In genomic region chr14:32010561-32011188, GRCh38 we compare ENCODE assay signal across 2 cellular contexts.
TF ChIP-seq lines count a peak whose summit lies in the region.

No MANE protein-coding gene starts in this region.

TF ChIP-seq in IMR-90, 13 proteins besides CTCF, POLR2A, EP300 and RAD21:
- TF ChIP-seq ELK1 (IDR thresholded peaks at IDR 0.05; ENCODE audit: borderline replicate concordance, low read depth, low read length) (no peak), FOS (IDR thresholded peaks at IDR 0.05; ENCODE audit: low read depth, low read length) (peak; percentile 39; the same call in 1 of the 2 replicates), CEBPB (IDR thresholded peaks at IDR 0.05; ENCODE audit: low read depth, low read length) (no peak)

TF ChIP-seq in K562, 482 proteins besides CTCF, POLR2A, EP300 and RAD21 (continues in another document):
- no peak for TF ChIP-seq TCF7L2 (IDR thresholded peaks at IDR 0.05; ENCODE audit: low read depth, low read length)
- TF ChIP-seq FOS (IDR thresholded peaks at IDR 0.05; ENCODE audit: extremely low read depth, insufficient read length): peak; percentile 26
- no peak for TF ChIP-seq OTX1 (CRISPR knock-in tag; IDR thresholded peaks at IDR 0.05)
- no peak for TF ChIP-seq SAFB2 (IDR thresholded peaks at IDR 0.05; ENCODE audit: borderline replicate concordance, low read depth, low read length, severe bottlenecking)
- no peak for TF ChIP-seq DIDO1 (tag; IDR thresholded peaks at IDR 0.05; ENCODE audit: low read depth)
- no peak for TF ChIP-seq L3MBTL2 (IDR thresholded peaks at IDR 0.05)
- TF ChIP-seq GABPB2 (CRISPR knock-in tag; conservative IDR thresholded peaks at IDR 0.05): no peak
- TF ChIP-seq SRSF1 (IDR thresholded peaks at IDR 0.05; ENCODE audit: low read depth, low read length): no peak
- peak; percentile 91 for TF ChIP-seq JUN (IDR thresholded peaks at IDR 0.05; ENCODE audit: borderline replicate concordance, low read depth, low read length)
- TF ChIP-seq JUN (CRISPR knock-in tag; IDR thresholded peaks at IDR 0.05; ENCODE audit: borderline replicate concordance): no peak
- no peak for TF ChIP-seq KLF1 (tag; IDR thresholded peaks at IDR 0.05)
- TF ChIP-seq SMAD3 (CRISPR knock-in tag; conservative IDR thresholded peaks at IDR 0.05): no peak
- no peak for TF ChIP-seq ZFP30 (CRISPR knock-in tag; IDR thresholded peaks at IDR 0.05; ENCODE audit: borderline replicate concordance)
- no peak for TF ChIP-seq PHB (CRISPR knock-in tag; IDR thresholded peaks at IDR 0.05)
- no peak for TF ChIP-seq TEAD1 (CRISPR knock-in tag; IDR thresholded peaks at IDR 0.05)
- peak; percentile 9; the same call in 1 of the 2 replicates for TF ChIP-seq TCF3 (CRISPR knock-in tag; IDR thresholded peaks at IDR 0.05)
- peak; percentile 26 to 62; a peak in 2 of 4 replicates for TF ChIP-seq TRIM24 (IDR thresholded peaks at IDR 0.05)
- no peak for TF ChIP-seq ARID4B (CRISPR knock-in tag; IDR thresholded peaks at IDR 0.05)
- no peak for TF ChIP-seq RUNX1 (IDR thresholded peaks at IDR 0.05; ENCODE audit: low read depth)
- no peak for TF ChIP-seq IRF1 (CRISPR knock-in tag; IDR thresholded peaks at IDR 0.05; ENCODE audit: borderline replicate concordance)
- no peak for TF ChIP-seq SUPT5H (IDR thresholded peaks at IDR 0.05)
- peak; percentile 79 for TF ChIP-seq SMARCA4 (IDR thresholded peaks at IDR 0.05)
- no peak for TF ChIP-seq ZBTB43 (CRISPR knock-in tag; IDR thresholded peaks at IDR 0.05)
- no peak for TF ChIP-seq CEBPB (tag; IDR thresholded peaks at IDR 0.05)
- no peak for TF ChIP-seq MED1 (CRISPR knock-in tag; IDR thresholded peaks at IDR 0.05; ENCODE audit: borderline replicate concordance)
- TF ChIP-seq GATA2 (CRISPR knock-in tag; IDR thresholded peaks at IDR 0.05): peak; percentile 52; the same call in 1 of the 2 replicates
- TF ChIP-seq BRF1 (IDR thresholded peaks at IDR 0.05; ENCODE audit: borderline replicate concordance, extremely low read depth, insufficient read length): no peak
- TF ChIP-seq CREM (IDR thresholded peaks at IDR 0.05; ENCODE audit: low read depth): peak; percentile 36; the same call in 1 of the 2 replicates
- no peak for TF ChIP-seq RBM22 (IDR thresholded peaks at IDR 0.05; ENCODE audit: low read depth, low read length, poor library complexity, severe bottlenecking)
- TF ChIP-seq CREB3L1 (IDR thresholded peaks at IDR 0.05; ENCODE audit: borderline replicate concordance, low read depth): no peak
- no peak for TF ChIP-seq SNIP1 (IDR thresholded peaks at IDR 0.05; ENCODE audit: low read depth)
- no peak for TF ChIP-seq ZNF431 (CRISPR knock-in tag; IDR thresholded peaks at IDR 0.05)
- no peak for TF ChIP-seq HDGF (IDR thresholded peaks at IDR 0.05)
- no peak for TF ChIP-seq ETV6 (IDR thresholded peaks at IDR 0.05; ENCODE audit: borderline replicate concordance in 1 of 2, low read depth in 2 of 2, low read length in 1 of 2)
- TF ChIP-seq ETV6 (CRISPR knock-in tag; IDR thresholded peaks at IDR 0.05; ENCODE audit: borderline replicate concordance): no peak
- no peak for TF ChIP-seq MGA (IDR thresholded peaks at IDR 0.05)
- TF ChIP-seq ZNF696 (CRISPR knock-in tag; conservative IDR thresholded peaks at IDR 0.05): no peak
- TF ChIP-seq CGGBP1 (CRISPR knock-in tag; IDR thresholded peaks at IDR 0.05): no peak
- peak; percentile 69 for TF ChIP-seq ATF3 (IDR thresholded peaks at IDR 0.05)
- no peak for TF ChIP-seq ATF3 (CRISPR knock-in tag; conservative IDR thresholded peaks at IDR 0.05)
- peak; percentile 51; the same call in 1 of the 2 replicates for TF ChIP-seq KLF16 (IDR thresholded peaks at IDR 0.05)
- no peak for TF ChIP-seq KLF10 (CRISPR knock-in tag; IDR thresholded peaks at IDR 0.05)
- TF ChIP-seq NCOA2 (IDR thresholded peaks at IDR 0.05; ENCODE audit: partially characterized antibody in 2 of 2): no peak
- no peak for TF ChIP-seq LCOR (CRISPR knock-in tag; IDR thresholded peaks at IDR 0.05)
- TF ChIP-seq NR2C2 (CRISPR knock-in tag; IDR thresholded peaks at IDR 0.05): no peak
- peak; percentile 57 for TF ChIP-seq NR2C2 (tag; IDR thresholded peaks at IDR 0.05)
- no peak for TF ChIP-seq ZBTB8A (IDR thresholded peaks at IDR 0.05; ENCODE audit: partially characterized antibody)
- no peak for TF ChIP-seq POLR2G (IDR thresholded peaks at IDR 0.05; ENCODE audit: low read depth, low read length)
- no peak for TF ChIP-seq SAP30 (IDR thresholded peaks at IDR 0.05; ENCODE audit: borderline replicate concordance, insufficient read depth, low read depth, low read length, poor library complexity, severe bottlenecking)
